Comparison of ENCODE assay signal across 14 cellular contexts in the genomic region with DNA sequence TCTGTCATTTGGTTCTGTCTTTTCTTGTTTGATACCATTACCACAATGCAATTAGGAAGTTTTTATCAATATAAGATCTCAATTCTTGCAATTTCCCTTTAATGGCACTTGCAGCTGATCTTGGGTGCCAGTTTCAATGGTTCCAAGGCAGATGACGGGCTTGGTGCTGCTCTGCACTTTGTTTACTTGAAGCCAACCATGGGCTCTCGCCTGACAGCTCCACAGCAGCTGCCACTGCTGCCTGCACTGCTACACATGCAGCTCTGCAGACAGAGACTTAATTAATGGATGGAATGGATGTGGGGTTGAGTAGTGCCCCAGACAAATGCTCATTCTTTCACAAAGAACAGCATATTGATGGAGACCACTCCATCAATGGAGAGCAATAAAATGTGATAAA.
A peak's percentile ranks its signal among the peaks of the same experiment; 100 is the strongest.
DNase-seq lines count a peak whose midpoint lies in the region; ATAC-seq lines count a peak whose summit lies in the region.
"Had no signal": no experiment of that assay in that cellular context is flagged by ENCODE, and none has a peak within 500 bp of the region (broad histone marks: within the 10 kb centered on the region; RNA-seq: fewer than 3 reads in every experiment).

No MANE protein-coding gene starts in this region.

- ATAC-seq in sciatic nerve (no peak), HG02798 (IDR thresholded peaks at IDR 0.05; ENCODE audit: poor library complexity, unreplicated experiment) (no peak)
- ATAC-seq: CD8-positive, alpha-beta T cell; HCT116 had no signal

- peak; percentile 23 for DNase-seq in Ammon's horn (ENCODE audit: low spot score)
- DNase-seq in SK-N-DZ (ENCODE audit: low spot score), result peak; percentile 81
- DNase-seq in medulla oblongata (ENCODE audit: extremely low spot score), result peak; percentile 4
- no peak for DNase-seq in sciatic nerve (ENCODE audit: low spot score)
- DNase-seq in dermis blood vessel endothelial cell, result no peak
- DNase-seq: Caco-2; CD4-positive, CD25-positive, alpha-beta regulatory T cell; CD8-positive, alpha-beta T cell; DMS153; DND-41; GM23248; H9 had no signal

- intact Hi-C loops in sciatic nerve (cut with DNase I), result no loop called here

Comparison
In these comparisons a context has a peak if more than half of its experiments do, and no peak if none do; other contexts are left out.
1. DNase-seq: peak in Ammon's horn (single experiment), SK-N-DZ (single experiment) and medulla oblongata (single experiment); none in sciatic nerve (single experiment) and dermis blood vessel endothelial cell (single experiment).